25 cellular contexts compared by ENCODE assay signal in genomic region chr11:45984192-45984591, GRCh38.
DNase-seq lines count a peak whose midpoint lies in the region; ATAC-seq and TF ChIP-seq lines count a peak whose summit lies in the region.
"Had no signal": no experiment of that assay in that cellular context is flagged by ENCODE, and none has a peak within 500 bp of the region (broad histone marks: within the 10 kb centered on the region; RNA-seq: fewer than 3 reads in every experiment).

No MANE protein-coding gene starts in this region.

- peaks cover 3% of the 10 kb centered on the region for H3K36me3 ChIP-seq in iPS-18a (ENCODE audit: control insufficient read depth, low read depth, low read length)
- peaks cover 0 to 9% (median 5%) of the 10 kb centered on the region in 4 donors for H3K36me3 ChIP-seq in upper lobe of left lung
- peaks cover 0 to 8% (median 0%) of the 10 kb centered on the region in 9 donors for H3K36me3 ChIP-seq in heart right ventricle
- H3K36me3 ChIP-seq: uterus had no signal

- peak overlapping the region; percentile 24 for H3K27ac ChIP-seq in iPS-18a (ENCODE audit: low read length)
- no peak overlapping the region for H3K27ac ChIP-seq in upper lobe of left lung
- no peak overlapping the region for H3K27ac ChIP-seq in heart right ventricle
- H3K27ac ChIP-seq: BLaER1, KMS-11, SJSA1 had no signal

- H3K27ac Mint-ChIP-seq in activated naive CD4-positive, alpha-beta T cell treated with anti-CD3 and anti-CD28 coated beads, Interleukin-2, amount 50 U/mL, for 24 hours = peak overlapping the region; percentile 49
- H3K27ac Mint-ChIP-seq: activated CD8-positive, alpha-beta T cell treated with anti-CD3 and anti-CD28 coated beads for 36 hours had no signal

- H3K27me3 ChIP-seq in iPS-18a (ENCODE audit: control insufficient read depth, insufficient read depth, low read length) (no peaks in the 10 kb centered on the region), upper lobe of left lung (no peaks in the 10 kb centered on the region), heart right ventricle (no peaks in the 10 kb centered on the region)
- H3K27me3 ChIP-seq: BLaER1, dorsolateral prefrontal cortex, SJSA1, uterus had no signal

- no peaks in the 10 kb centered on the region for H3K27me3 Mint-ChIP-seq in activated naive CD4-positive, alpha-beta T cell treated with anti-CD3 and anti-CD28 coated beads, Interleukin-2, amount 50 U/mL, for 24 hours
- H3K27me3 Mint-ChIP-seq: activated CD8-positive, alpha-beta T cell treated with anti-CD3 and anti-CD28 coated beads for 36 hours; memory B cell; T-cell had no signal

- H3K4me3 ChIP-seq in iPS-18a (ENCODE audit: low read length) = no peak overlapping the region
- H3K4me3 ChIP-seq in upper lobe of left lung = no peak overlapping the region
- H3K4me3 ChIP-seq in heart right ventricle = no peak overlapping the region
- H3K4me3 ChIP-seq: BLaER1, SJSA1, uterus had no signal

- ATAC-seq in sciatic nerve (peak; percentile 36), upper lobe of left lung (ENCODE audit: low FRiP score in 2 of 2) (no peak), heart right ventricle (no peak)
- ATAC-seq: activated CD4-positive, CD25-positive, alpha-beta regulatory T cell treated with anti-CD3 and anti-CD28 coated beads, Interleukin-2, amount 50 U/mL, for 24 hours; left colon; T-cell had no signal

- peaks cover 40% of the 10 kb centered on the region for H3K4me1 Mint-ChIP-seq in activated naive CD4-positive, alpha-beta T cell treated with anti-CD3 and anti-CD28 coated beads, Interleukin-2, amount 50 U/mL, for 24 hours

- TF ChIP-seq EP300 in upper lobe of left lung (IDR thresholded peaks at IDR 0.05) = no peak

- no peaks in the 10 kb centered on the region for H3K9me3 ChIP-seq in iPS-18a (ENCODE audit: control insufficient read depth, low read depth, low read length)
- H3K9me3 ChIP-seq in upper lobe of left lung = no peaks in the 10 kb centered on the region
- H3K9me3 ChIP-seq in heart right ventricle = no peaks in the 10 kb centered on the region
- H3K9me3 ChIP-seq: BLaER1, SJSA1, uterus had no signal

- no peak for DNase-seq in activated naive CD4-positive, alpha-beta T cell (lab: John Stamatoyannopoulos, UW)
- DNase-seq in NCI-H446 treated with DMSO at 0.1 percent for 48 hours (lab: John Stamatoyannopoulos, UW) = peak; percentile 16
- no peak for DNase-seq in sciatic nerve (ENCODE audit: low spot score)
- no peak for DNase-seq in ACHN
- no peak for DNase-seq in upper lobe of left lung
- no peak for DNase-seq in heart right ventricle
- DNase-seq: activated CD8-positive, alpha-beta T cell treated with anti-CD3 and anti-CD28 coated beads for 36 hours; amygdala; central memory CD4-positive, alpha-beta T cell; DND-41; left colon; NCI-H1436 treated with DMSO at 0.1 percent for 48 hours; NCI-H526 treated with DMSO at 0.1 percent for 48 hours; stimulated activated CD4-positive, alpha-beta T cell treated with anti-CD3 and anti-CD28 coated beads, Interleukin-4, amount 100 ng/mL, for 4 hours; stimulated activated naive CD4-positive, alpha-beta T cell; T-cell; uterus had no signal

- WGBS in upper lobe of left lung, 2 donors = 91 to 94% methylated on average over 9 of the region's 9 CpGs
- WGBS in heart right ventricle, 2 donors = 86 to 90% methylated on average over 9 of the region's 9 CpGs

- TF ChIP-seq CTCF in upper lobe of left lung (IDR thresholded peaks at IDR 0.05) = no peak
- no peak for TF ChIP-seq CTCF in heart right ventricle (IDR thresholded peaks at IDR 0.05)

- no peaks in the 10 kb centered on the region for H3K9me3 Mint-ChIP-seq in activated naive CD4-positive, alpha-beta T cell treated with anti-CD3 and anti-CD28 coated beads, Interleukin-2, amount 50 U/mL, for 24 hours
- H3K9me3 Mint-ChIP-seq: activated CD8-positive, alpha-beta T cell treated with anti-CD3 and anti-CD28 coated beads for 36 hours; memory B cell; T-cell had no signal

- TF ChIP-seq POLR2A in upper lobe of left lung (IDR thresholded peaks at IDR 0.05) = no peak

- peak overlapping the region; percentile 64 for H3K9ac ChIP-seq in iPS-18a (ENCODE audit: low read length)
- H3K9ac ChIP-seq: BLaER1, KMS-11 had no signal

- intact Hi-C loops in sciatic nerve (cut with DNase I) = no loop called here
- intact Hi-C loops in heart right ventricle (cut with DNase I) = no loop called here

- no peak overlapping the region for H3K4me3 Mint-ChIP-seq in activated naive CD4-positive, alpha-beta T cell treated with anti-CD3 and anti-CD28 coated beads, Interleukin-2, amount 50 U/mL, for 24 hours
- H3K4me3 Mint-ChIP-seq: activated CD8-positive, alpha-beta T cell treated with anti-CD3 and anti-CD28 coated beads for 36 hours; memory B cell; T-cell had no signal

- H3K4me1 ChIP-seq in iPS-18a (ENCODE audit: control insufficient read depth, low read depth, low read length) = peaks cover 27% of the 10 kb centered on the region
- peaks cover 9 to 19% (median 12%) of the 10 kb centered on the region in 4 donors for H3K4me1 ChIP-seq in upper lobe of left lung
- H3K4me1 ChIP-seq in heart right ventricle = peaks cover 9 to 58% (median 34%) of the 10 kb centered on the region in 9 donors
- H3K4me1 ChIP-seq: BLaER1 had no signal

- in situ Hi-C loops in ACHN (cut with HindIII; ENCODE audit: low pct_ligation_motif_present, low pct_unique_long_range_greater_than_20kb, low sequenced_read_pairs) = no loop called here

- peaks cover 1% of the 10 kb centered on the region for H3K36me3 Mint-ChIP-seq in activated naive CD4-positive, alpha-beta T cell treated with anti-CD3 and anti-CD28 coated beads, Interleukin-2, amount 50 U/mL, for 24 hours
